In genomic region chr11:124717421-124717785, GRCh38 we compare ENCODE assay signal across 8 cellular contexts. TPM values are rescaled to one million over a fixed set of nuclear protein-coding genes. Genes with fewer than 3 reads are reported as not detected.
DNase-seq lines count a peak whose midpoint lies in the region; ATAC-seq, FAIRE-seq and TF ChIP-seq lines count a peak whose summit lies in the region.

No MANE protein-coding gene starts in this region.

- H4K20me1 ChIP-seq in Karpas-422 (ENCODE audit: insufficient read depth, low read depth, low read length), result no peaks in the 10 kb centered on the region

- peaks cover 72% of the 10 kb centered on the region for H3K27me3 Mint-ChIP-seq in osteocyte (ENCODE audit: unreplicated experiment)

- H3K4me2 ChIP-seq in Karpas-422 (ENCODE audit: low read depth, low read length, poor library complexity, severe bottlenecking), result no peak overlapping the region

- H3K9ac ChIP-seq in Karpas-422 (ENCODE audit: low read length), result no peak overlapping the region

- no peak for DNase-seq in GM18507 (ENCODE audit: extremely low spot score, insufficient read length, low read depth)
- DNase-seq in HPDE6-E6E7 (ENCODE audit: extremely low spot score), result peak; percentile 64
- DNase-seq in epithelial cell of proximal tubule (ENCODE audit: low read depth), result no peak
- no peak for DNase-seq in osteocyte (ENCODE audit: extremely low spot score, unreplicated experiment)
- DNase-seq in Karpas-422, result no peak
- DNase-seq in SKM-1 treated with dmso at 0.1 percent for 144 hours (lab: John Stamatoyannopoulos, UW; ENCODE audit: unreplicated experiment), result no peak
- DNase-seq in NCI-H748 (lab: John Stamatoyannopoulos, UW; ENCODE audit: unreplicated experiment), result no peak

- peaks cover 12% of the 10 kb centered on the region; the same call in 1 of the 2 replicates for H3K4me1 ChIP-seq in Karpas-422 (ENCODE audit: low read length)

- H3K36me3 ChIP-seq in Karpas-422 (ENCODE audit: insufficient read depth, low read length), result no peaks in the 10 kb centered on the region

- no peaks in the 10 kb centered on the region for H3K79me2 ChIP-seq in Karpas-422 (ENCODE audit: low read length)

- ATAC-seq in HG03025 (IDR thresholded peaks at IDR 0.05; ENCODE audit: low FRiP score, unreplicated experiment), result no peak

- no peak overlapping the region for H3K27ac ChIP-seq in Karpas-422 (ENCODE audit: low read length)

- TF ChIP-seq CTCF in epithelial cell of proximal tubule (conservative IDR thresholded peaks at IDR 0.05; ENCODE audit: low read depth, low read length) (no peak), osteocyte (IDR thresholded peaks at IDR 0.05) (no peak)

- no peaks in the 10 kb centered on the region for H3K9me2 ChIP-seq in Karpas-422 (replicated peaks; ENCODE audit: insufficient read depth, low read length)

- no peaks in the 10 kb centered on the region for H3K9me3 ChIP-seq in Karpas-422 (ENCODE audit: low read length)

- H3K36me3 Mint-ChIP-seq in osteocyte (ENCODE audit: unreplicated experiment), result no peaks in the 10 kb centered on the region

- H2AFZ ChIP-seq in Karpas-422 (ENCODE audit: low read length), result no peak overlapping the region

- peak; percentile 58 for FAIRE-seq in GM18507 (lab: Jason Lieb, UNC)

- H3K4me3 ChIP-seq in epithelial cell of proximal tubule (ENCODE audit: low read depth, low read length), result peak overlapping the region; percentile 52
- no peak overlapping the region for H3K4me3 ChIP-seq in Karpas-422 (ENCODE audit: low read length)

- no peaks in the 10 kb centered on the region for H3K9me3 Mint-ChIP-seq in osteocyte (ENCODE audit: unreplicated experiment)

- peaks cover 10% of the 10 kb centered on the region for H3K4me1 Mint-ChIP-seq in osteocyte (ENCODE audit: unreplicated experiment)

- peak overlapping the region; percentile 78 for H3K4me3 Mint-ChIP-seq in osteocyte (ENCODE audit: unreplicated experiment)

- H3K27me3 ChIP-seq in Karpas-422 (ENCODE audit: low read length), result no peaks in the 10 kb centered on the region

- no peak overlapping the region for H3K27ac Mint-ChIP-seq in osteocyte (ENCODE audit: unreplicated experiment)

RNA-seq across cellular contexts. Expression of gene NRGN, which starts 22.3 kb away (rescaled TPM):
- total RNA-seq in epithelial cell of proximal tubule, result 2.7 and 5.8 TPM in 2 replicates
- 0.97 and 1.0 TPM in 2 replicates for total RNA-seq in osteocyte
- total RNA-seq in Karpas-422 (2014; rRNA removed; shearing (Covaris generic); ENCODE audit: low replicate concordance), result 0.97 TPM in 1 of 2 replicates, not detected in the other

RNA-seq across cellular contexts. Expression of gene VSIG2, which starts 34.7 kb away (rescaled TPM):
- total RNA-seq in epithelial cell of proximal tubule (0.29 and 0.40 TPM in 2 replicates), osteocyte (0.30 TPM in 1 of 2 replicates, not detected in the other)
- total RNA-seq in Karpas-422 (2014; rRNA removed; shearing (Covaris generic); ENCODE audit: low replicate concordance), result not detected in 2 replicates

RNA-seq across cellular contexts. Expression of gene SPA17, which starts 43.7 kb away (rescaled TPM):
- total RNA-seq in epithelial cell of proximal tubule, result 21.2 and 28.1 TPM in 2 replicates
- total RNA-seq in osteocyte, result 3.7 and 4.7 TPM in 2 replicates
- 1.2 and 10.4 TPM in 2 replicates for total RNA-seq in Karpas-422 (2014; rRNA removed; shearing (Covaris generic); ENCODE audit: low replicate concordance)

RNA-seq across cellular contexts. Expression of gene SIAE, which starts 43.9 kb away (rescaled TPM):
- total RNA-seq in epithelial cell of proximal tubule, result 3.5 and 8.2 TPM in 2 replicates
- 13.8 and 18.5 TPM in 2 replicates for total RNA-seq in osteocyte
- 0.47 and 0.89 TPM in 2 replicates for total RNA-seq in Karpas-422 (2014; rRNA removed; shearing (Covaris generic); ENCODE audit: low replicate concordance)

RNA-seq across cellular contexts. Expression of gene ESAM, which starts 44.7 kb away (rescaled TPM):
- total RNA-seq in epithelial cell of proximal tubule (1.8 and 9.9 TPM in 2 replicates), osteocyte (0.71 and 1.7 TPM in 2 replicates)
- total RNA-seq in Karpas-422 (2014; rRNA removed; shearing (Covaris generic); ENCODE audit: low replicate concordance), result not detected in 2 replicates
